12 cellular contexts compared by ENCODE assay signal in genomic region chr10:68543004-68543918, GRCh38. TPM values are rescaled to one million over a fixed set of nuclear protein-coding genes. Genes with fewer than 3 reads are reported as not detected.
DNase-seq lines count a peak whose midpoint lies in the region; ATAC-seq and TF ChIP-seq lines count a peak whose summit lies in the region.
"Had no signal": no experiment of that assay in that cellular context is flagged by ENCODE, and none has a peak within 500 bp of the region (broad histone marks: within the 10 kb centered on the region; RNA-seq: fewer than 3 reads in every experiment).

No MANE protein-coding gene starts in this region.

- peak; percentile 49 for DNase-seq in HK-2 (ENCODE audit: unreplicated experiment)
- peak; percentile 77 for DNase-seq in astrocyte of the spinal cord (ENCODE audit: low read depth, low spot score)
- peak; percentile 90 for DNase-seq in renal cortical epithelial cell (ENCODE audit: low read depth)
- DNase-seq in thyroid gland, result no peak
- DNase-seq in KG1 (lab: John Stamatoyannopoulos, UW), result no peak
- DNase-seq in nephron progenitor cell, result no peak
- DNase-seq: activated naive CD4-positive, alpha-beta T cell; DMS79; MM.1S; WERI-Rb-1 had no signal

- H3K27me3 ChIP-seq in thyroid gland, result no peaks in the 10 kb centered on the region

- no peaks in the 10 kb centered on the region for H3K9me3 ChIP-seq in thyroid gland

- no peak for TF ChIP-seq POLR2A in thyroid gland (IDR thresholded peaks at IDR 0.05)

- in situ Hi-C loops in astrocyte of the spinal cord (cut with HindIII; ENCODE audit: low sequenced_read_pairs), result no loop called here

- no peak overlapping the region for H3K27ac Mint-ChIP-seq in nephron progenitor cell

- no peaks in the 10 kb centered on the region for H3K9me3 Mint-ChIP-seq in nephron progenitor cell

- WGBS in thyroid gland, 2 donors, result 74 to 86% methylated on average over 5 of the region's 5 CpGs

- H3K4me1 ChIP-seq in thyroid gland, result no peaks in the 10 kb centered on the region
- H3K4me1 ChIP-seq: parathyroid adenoma had no signal

- H3K27ac ChIP-seq in thyroid gland, result no peak overlapping the region
- H3K27ac ChIP-seq: parathyroid adenoma, WERI-Rb-1 had no signal

- H3K4me3 ChIP-seq in astrocyte of the spinal cord (ENCODE audit: low read depth, low read length), result no peak overlapping the region
- H3K4me3 ChIP-seq in thyroid gland (replicated peaks in 1 of 3), result no peak overlapping the region

- intact Hi-C loops in thyroid gland (cut with DNase I), result no loop called here

- H3K27me3 Mint-ChIP-seq in nephron progenitor cell (ENCODE audit: low read depth, poor library complexity), result peaks cover 7% of the 10 kb centered on the region

- TF ChIP-seq CTCF in astrocyte of the spinal cord (IDR thresholded peaks at IDR 0.05; ENCODE audit: low read depth, low read length) (no peak), thyroid gland (IDR thresholded peaks at IDR 0.05) (no peak), nephron progenitor cell (IDR thresholded peaks at IDR 0.05) (no peak)

- H3K36me3 ChIP-seq in thyroid gland, result no peaks in the 10 kb centered on the region
- H3K36me3 ChIP-seq: WERI-Rb-1 had no signal

- H3K4me3 Mint-ChIP-seq in nephron progenitor cell, result no peak overlapping the region

- H3K36me3 Mint-ChIP-seq in nephron progenitor cell (ENCODE audit: low read depth), result no peaks in the 10 kb centered on the region

- H3K4me1 Mint-ChIP-seq in nephron progenitor cell, result no peaks in the 10 kb centered on the region

- ATAC-seq in GM18520 (IDR thresholded peaks at IDR 0.05; ENCODE audit: unreplicated experiment), result peak; percentile 82

RNA-seq across cellular contexts. Expression of gene SLC25A16, which starts 15.9 kb away (rescaled TPM):
- 33.3 and 37.5 TPM in 2 replicates for total RNA-seq in renal cortical epithelial cell
- 10 to 100 TPM; 16.7 to 34.7 (median 20.4) TPM for total RNA-seq in thyroid gland

RNA-seq across cellular contexts. Expression of gene TET1, which starts 16.9 kb away (rescaled TPM):
- total RNA-seq in renal cortical epithelial cell (0.35 and 3.1 TPM in 2 replicates), thyroid gland (10 to 100 TPM in 2 of 4 donors, 1 to 10 TPM in 2; 7.4 to 11.4 (median 9.7) TPM)

Comparison
In these comparisons a context has a peak if more than half of its experiments do, and no peak if none do; other contexts are left out.
1. DNase-seq: peak in HK-2 (single experiment), astrocyte of the spinal cord (single experiment) and renal cortical epithelial cell (single experiment); none in thyroid gland (0 of 2), KG1 (single experiment) and nephron progenitor cell (single experiment).